In the genomic region with DNA sequence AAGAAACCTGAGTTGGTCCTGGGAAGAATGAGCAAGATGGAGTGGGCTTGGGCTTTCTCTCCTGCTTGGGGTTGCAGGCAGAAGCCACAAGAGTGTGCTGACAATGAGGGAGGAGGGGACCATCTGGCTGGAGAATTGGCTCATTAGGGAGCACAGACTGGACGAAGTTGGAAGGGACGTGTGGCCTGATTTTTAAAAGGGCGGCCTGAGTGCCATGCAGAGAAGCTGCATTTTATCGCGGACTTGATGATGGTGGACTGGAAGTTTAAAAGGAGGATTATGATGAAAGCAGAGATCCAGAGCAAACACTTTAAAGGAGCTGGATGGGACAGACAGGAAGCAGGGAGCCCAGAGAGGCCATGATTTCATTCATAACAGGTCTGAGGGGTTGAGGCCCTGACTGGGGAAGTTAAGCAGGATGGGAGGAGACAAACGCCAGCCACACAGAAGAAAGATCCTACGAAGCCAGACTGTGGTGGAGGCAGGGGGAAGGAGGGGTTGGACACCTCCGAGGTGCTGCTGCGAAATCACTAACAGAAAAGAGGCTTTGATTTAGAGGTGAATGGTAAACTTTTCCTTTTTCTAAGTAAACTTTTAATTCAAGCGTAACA, we compare ENCODE assay signal across 9 cellular contexts. TPM values are rescaled to one million over a fixed set of nuclear protein-coding genes. Genes with fewer than 3 reads are reported as not detected.
A peak's percentile ranks its signal among the peaks of the same experiment; 100 is the strongest.
DNase-seq lines count a peak whose midpoint lies in the region; ATAC-seq and TF ChIP-seq lines count a peak whose summit lies in the region.
"Had no signal": no experiment of that assay in that cellular context is flagged by ENCODE, and none has a peak within 500 bp of the region (broad histone marks: within the 10 kb centered on the region; RNA-seq: fewer than 3 reads in every experiment).

No MANE protein-coding gene starts in this region.

- peaks cover 0 to under 1% of the 10 kb centered on the region in 2 donors for H3K27me3 Mint-ChIP-seq in natural killer cell treated with Interleukin-12 subunit alpha and Interleukin-12 subunit beta and Interleukin-15 and Interleukin-18, amount 100 ng/mL, for 72 hours
- peaks cover 5 to 6% of the 10 kb centered on the region in 2 donors for H3K27me3 Mint-ChIP-seq in natural killer cell (ENCODE audit: low read depth in 2 of 2)

- H3K4me1 ChIP-seq in mesendoderm (ENCODE audit: control insufficient read depth, low read depth, low read length) (peaks cover 7% of the 10 kb centered on the region), SJCRH30 (no peaks in the 10 kb centered on the region)

- H2BK120ac ChIP-seq in mesendoderm (ENCODE audit: low read depth, low read length) = no peak overlapping the region

- H3K9ac ChIP-seq in mesendoderm (ENCODE audit: low read length) = no peak overlapping the region

- peak overlapping the region; percentile 8 for H3K56ac ChIP-seq in mesendoderm (ENCODE audit: low read length)

- H3K79me2 ChIP-seq in mesendoderm (ENCODE audit: control insufficient read depth, insufficient read depth, low read length) = no peaks in the 10 kb centered on the region

- no peaks in the 10 kb centered on the region for H3K79me1 ChIP-seq in mesendoderm (ENCODE audit: low read length)

- H3K36me3 ChIP-seq in mesendoderm (ENCODE audit: control insufficient read depth, insufficient read depth, low read length) (no peaks in the 10 kb centered on the region), SJCRH30 (no peaks in the 10 kb centered on the region)

- H3K4me1 Mint-ChIP-seq in natural killer cell treated with Interleukin-12 subunit alpha and Interleukin-12 subunit beta and Interleukin-15 and Interleukin-18, amount 100 ng/mL, for 72 hours (ENCODE audit: low read depth in 2 of 2) = peaks cover 22 to 26% of the 10 kb centered on the region in 2 donors
- peaks cover 9 to 14% of the 10 kb centered on the region in 2 donors for H3K4me1 Mint-ChIP-seq in natural killer cell

- no peak overlapping the region for H2AK5ac ChIP-seq in mesendoderm (ENCODE audit: low read length)

- no peak overlapping the region for H3K4me2 ChIP-seq in mesendoderm (ENCODE audit: low read length)

- intact Hi-C loops in natural killer cell (cut with micrococcal nuclease) = no loop called here

- H3K27ac Mint-ChIP-seq in natural killer cell treated with Interleukin-12 subunit alpha and Interleukin-12 subunit beta and Interleukin-15 and Interleukin-18, amount 100 ng/mL, for 72 hours = peak overlapping the region; percentile 96 to 99
- peak overlapping the region in 1 of 2 donors; percentile 1 for H3K27ac Mint-ChIP-seq in natural killer cell
- H3K27ac Mint-ChIP-seq: CD8-positive, alpha-beta T cell had no signal

- H2BK5ac ChIP-seq in mesendoderm (ENCODE audit: low read length) = no peak overlapping the region

- no peak overlapping the region for H4K5ac ChIP-seq in mesendoderm (ENCODE audit: low read length)

- H3K18ac ChIP-seq in mesendoderm (ENCODE audit: low read length) = no peak overlapping the region

- H3K4me3 Mint-ChIP-seq in natural killer cell treated with Interleukin-12 subunit alpha and Interleukin-12 subunit beta and Interleukin-15 and Interleukin-18, amount 100 ng/mL, for 72 hours = peak overlapping the region; percentile 86
- H3K4me3 Mint-ChIP-seq in natural killer cell = no peak overlapping the region
- H3K4me3 Mint-ChIP-seq: CD8-positive, alpha-beta T cell had no signal

- no peaks in the 10 kb centered on the region for H3K9me3 ChIP-seq in SJCRH30 (replicated peaks)

- WGBS in adipose tissue, 3 donors = 62 to 77% (median 65%) methylated on average over 10 of the region's 10 CpGs
- WGBS in mesendoderm (ENCODE audit: extremely low coverage, insufficient coverage, low lambda C conversion rate) = no CpG with 5 or more reads among the region's 10 CpGs

- H3K27ac ChIP-seq in adipose tissue (ENCODE audit: low read depth, low read length) (peak overlapping the region; percentile 21), mesendoderm (ENCODE audit: low read depth, low read length) (no peak overlapping the region), SJCRH30 (no peak overlapping the region)

- no peaks in the 10 kb centered on the region for H3K9me3 Mint-ChIP-seq in natural killer cell treated with Interleukin-12 subunit alpha and Interleukin-12 subunit beta and Interleukin-15 and Interleukin-18, amount 100 ng/mL, for 72 hours
- H3K9me3 Mint-ChIP-seq in natural killer cell = no peaks in the 10 kb centered on the region
- H3K9me3 Mint-ChIP-seq: CD8-positive, alpha-beta T cell had no signal

- H3K4me3 ChIP-seq in mesendoderm (ENCODE audit: low read length) = no peak overlapping the region
- no peak overlapping the region for H3K4me3 ChIP-seq in SJCRH30

- no peak overlapping the region for H3K23ac ChIP-seq in mesendoderm (ENCODE audit: low read length)

- TF ChIP-seq CTCF in natural killer cell (IDR thresholded peaks at IDR 0.05) = no peak

- no peaks in the 10 kb centered on the region for H3K36me3 Mint-ChIP-seq in natural killer cell treated with Interleukin-12 subunit alpha and Interleukin-12 subunit beta and Interleukin-15 and Interleukin-18, amount 100 ng/mL, for 72 hours
- no peaks in the 10 kb centered on the region for H3K36me3 Mint-ChIP-seq in natural killer cell
- H3K36me3 Mint-ChIP-seq: CD8-positive, alpha-beta T cell had no signal

- H4K8ac ChIP-seq in mesendoderm (ENCODE audit: low read depth, low read length) = no peak overlapping the region

- H3K27me3 ChIP-seq in mesendoderm (ENCODE audit: insufficient read depth, low read length, poor library complexity) (no peaks in the 10 kb centered on the region), SJCRH30 (no peaks in the 10 kb centered on the region)

- DNase-seq in natural killer cell treated with Interleukin-12 subunit alpha and Interleukin-12 subunit beta and Interleukin-15 and Interleukin-18, amount 100 ng/mL, for 72 hours (ENCODE audit: low spot score) = no peak
- no peak for DNase-seq in natural killer cell
- DNase-seq in mesendoderm = peak; percentile 19
- no peak for DNase-seq in mucosa of gallbladder (ENCODE audit: low spot score)
- no peak for DNase-seq in COR-L47 (lab: John Stamatoyannopoulos, UW)
- no peak for DNase-seq in SJCRH30
- DNase-seq: CD8-positive, alpha-beta T cell had no signal

- H2BK15ac ChIP-seq in mesendoderm (replicated peaks; ENCODE audit: low read depth) = no peak overlapping the region

- H3K4ac ChIP-seq in mesendoderm (ENCODE audit: low read depth, low read length) = no peak overlapping the region

- ATAC-seq in natural killer cell treated with Interleukin-12 subunit alpha and Interleukin-12 subunit beta and Interleukin-15 and Interleukin-18, amount 100 ng/mL, for 72 hours = peak; percentile 32 to 39
- ATAC-seq in natural killer cell (no peak), GM18498 (IDR thresholded peaks at IDR 0.05; ENCODE audit: unreplicated experiment) (no peak)
- ATAC-seq: CD8-positive, alpha-beta T cell had no signal

RNA-seq across cellular contexts. Expression of a gene that starts 23.6 kb away (rescaled TPM):
- 10 to 100 TPM; 31.8 to 40.7 TPM for total RNA-seq in natural killer cell treated with Interleukin-12 subunit alpha and Interleukin-12 subunit beta and Interleukin-15 and Interleukin-18, amount 100 ng/mL, for 72 hours
- total RNA-seq in natural killer cell (10 to 100 TPM; 13.4 to 19.6 (median 17.5) TPM), mucosa of gallbladder (26.0 TPM)
- 10 to 100 TPM in 2 of 3 donors, 1 to 10 TPM in 1; 6.7 to 29.3 (median 11.5) TPM for polyA plus RNA-seq in adipose tissue
- 19.4 TPM for polyA plus RNA-seq in mesendoderm (2013, experiment 1 of 2)
- polyA plus RNA-seq in mesendoderm (2013, experiment 2 of 2) = 19.5 TPM
- total RNA-seq in SJCRH30 (2014; rRNA removed; shearing (Covaris generic)) = 16.1 and 17.3 TPM in 2 replicates

RNA-seq across cellular contexts. Expression of a gene that starts 34.8 kb away (rescaled TPM):
- 10 to 100 TPM; 33.7 to 35.6 TPM for total RNA-seq in natural killer cell treated with Interleukin-12 subunit alpha and Interleukin-12 subunit beta and Interleukin-15 and Interleukin-18, amount 100 ng/mL, for 72 hours
- total RNA-seq in natural killer cell = 10 to 100 TPM; 14.7 to 26.0 (median 24.5) TPM
- polyA plus RNA-seq in adipose tissue = 10 to 100 TPM; 10.7 to 14.1 (median 12.7) TPM
- polyA plus RNA-seq in mesendoderm (2013, experiment 1 of 2) = 32.1 TPM
- 31.9 TPM for polyA plus RNA-seq in mesendoderm (2013, experiment 2 of 2)
- 30.7 TPM for total RNA-seq in mucosa of gallbladder
- 20.5 and 22.1 TPM in 2 replicates for total RNA-seq in SJCRH30 (2014; rRNA removed; shearing (Covaris generic))

Comparison
In these comparisons a context has a peak if more than half of its experiments do, and no peak if none do; other contexts are left out.
1. ATAC-seq: peak in natural killer cell treated with Interleukin-12 subunit alpha and Interleukin-12 subunit beta and Interleukin-15 and Interleukin-18, amount 100 ng/mL, for 72 hours (2 of 2); none in natural killer cell (0 of 3) and GM18498 (single experiment).